ENCODE assay signal across 14 cellular contexts in genomic region chr17:6325741-6326140, GRCh38.
A peak's percentile ranks its signal among the peaks of the same experiment; 100 is the strongest.
DNase-seq lines count a peak whose midpoint lies in the region; ATAC-seq and TF ChIP-seq lines count a peak whose summit lies in the region.
"Had no signal": no experiment of that assay in that cellular context is flagged by ENCODE, and none has a peak within 500 bp of the region (broad histone marks: within the 10 kb centered on the region; RNA-seq: fewer than 3 reads in every experiment).

No MANE protein-coding gene starts in this region.

- DNase-seq in G401 (ENCODE audit: low spot score) (peak; percentile 68), cerebellar cortex (ENCODE audit: low spot score) (peak; percentile 59), left colon (no peak)
- DNase-seq in stimulated activated naive CD4-positive, alpha-beta T cell treated with Interleukin-2 at 50 U/mL for 16 hours (lab: John Stamatoyannopoulos, UW): no peak
- DNase-seq: BE2C; CD4-positive, alpha-beta memory T cell; DMS79 had no signal

- H3K27ac ChIP-seq in gastroesophageal sphincter (peak overlapping the region in 3 of 4 donors; percentile 24 to 38 (median 35)), skeletal muscle tissue (ENCODE audit: low read depth, low read length) (peak overlapping the region; percentile 60)
- H3K27ac ChIP-seq: A549, C4-2B, HL-60 had no signal

- H3K4me1 ChIP-seq in gastroesophageal sphincter: no peaks in the 10 kb centered on the region
- H3K4me1 ChIP-seq in skeletal muscle tissue (ENCODE audit: control insufficient read depth in 3 of 3, insufficient read depth in 3 of 3, low read length in 3 of 3): peaks cover 3 to 18% (median 5%) of the 10 kb centered on the region in 3 donors
- H3K4me1 ChIP-seq: A549, BE2C, HAP-1 had no signal

- in situ Hi-C loops in G401 (cut with HindIII; ENCODE audit: low sequenced_read_pairs): no loop called here

- H3K9ac ChIP-seq in skeletal muscle tissue (ENCODE audit: low read depth in 1 of 3, low read length in 3 of 3): no peak overlapping the region

- intact Hi-C loops in left colon (cut with DNase I, micrococcal nuclease): no loop called here

- TF ChIP-seq POLR2A in gastroesophageal sphincter (IDR thresholded peaks at IDR 0.05): no peak

- ATAC-seq in gastroesophageal sphincter: no peak
- no peak for ATAC-seq in GM19023 (IDR thresholded peaks at IDR 0.05; ENCODE audit: unreplicated experiment)
- no peak for ATAC-seq in left colon
- ATAC-seq: A549 had no signal

- TF ChIP-seq CTCF in gastroesophageal sphincter (IDR thresholded peaks at IDR 0.05): no peak

- no peak for TF ChIP-seq EP300 in gastroesophageal sphincter (IDR thresholded peaks at IDR 0.05)

- H3K27me3 ChIP-seq in gastroesophageal sphincter (peaks cover 59% of the 10 kb centered on the region), skeletal muscle tissue (ENCODE audit: control insufficient read depth in 3 of 3, insufficient read depth in 3 of 3, low read length in 3 of 3) (peaks cover 18 to 25% (median 23%) of the 10 kb centered on the region in 3 donors)
- H3K27me3 ChIP-seq: BE2C had no signal

- WGBS in gastroesophageal sphincter (ENCODE audit: low coverage in 1 of 2), 2 donors: 54 to 59% methylated on average over 5 of the region's 8 CpGs

- H3K4me3 ChIP-seq in gastroesophageal sphincter: no peak overlapping the region
- H3K4me3 ChIP-seq in skeletal muscle tissue (ENCODE audit: low read length in 3 of 3): no peak overlapping the region
- H3K4me3 ChIP-seq: A549, HAP-1 had no signal

- H3K9me3 ChIP-seq in gastroesophageal sphincter: peaks cover 0 to 7% (median 0%) of the 10 kb centered on the region in 3 donors
- H3K9me3 ChIP-seq in skeletal muscle tissue (ENCODE audit: control insufficient read depth in 3 of 3, low read length in 3 of 3): peaks cover 0 to 2% (median 0%) of the 10 kb centered on the region in 3 donors
- H3K9me3 ChIP-seq: BE2C, HAP-1 had no signal

- H3K36me3 ChIP-seq in gastroesophageal sphincter: no peaks in the 10 kb centered on the region
- H3K36me3 ChIP-seq in skeletal muscle tissue (ENCODE audit: control insufficient read depth in 3 of 3, insufficient read depth in 3 of 3, low read length in 3 of 3): no peaks in the 10 kb centered on the region
- H3K36me3 ChIP-seq: BE2C, HAP-1 had no signal

Comparison
In these comparisons a context has a peak if more than half of its experiments do, and no peak if none do; other contexts are left out.
1. DNase-seq: peak in G401 (single experiment) and cerebellar cortex (single experiment); none in left colon (0 of 2) and stimulated activated naive CD4-positive, alpha-beta T cell treated with Interleukin-2 at 50 U/mL for 16 hours (single experiment).